10 cellular contexts compared by ENCODE assay signal in genomic region chr11:67416416-67417335, GRCh38. TPM values are rescaled to one million over a fixed set of nuclear protein-coding genes. Genes with fewer than 3 reads are reported as not detected.
DNase-seq lines count a peak whose midpoint lies in the region; FAIRE-seq and TF ChIP-seq lines count a peak whose summit lies in the region.
"Had no signal": no experiment of that assay in that cellular context is flagged by ENCODE, and none has a peak within 500 bp of the region (broad histone marks: within the 10 kb centered on the region; RNA-seq: fewer than 3 reads in every experiment).

No MANE protein-coding gene starts in this region.

- H3K27ac ChIP-seq in skin epidermis (peak overlapping the region in 16 of 21 experiments; percentile 25 to 95 (median 50)), kidney (ENCODE audit: low read depth in 2 of 2, low read length in 2 of 2) (no peak overlapping the region)

- intact Hi-C loops in kidney (cut with DNase I) = no loop called here

- no peak overlapping the region for H3K9ac ChIP-seq in kidney (ENCODE audit: low read length in 2 of 2)

- H3K9me3 ChIP-seq in kidney (ENCODE audit: control insufficient read depth in 1 of 2, low read length in 2 of 2) = no peaks in the 10 kb centered on the region
- H3K9me3 ChIP-seq: Peyer's patch had no signal

- no peak for FAIRE-seq in kidney (lab: Jason Lieb, UNC)
- FAIRE-seq: A204.1 had no signal

- H3K4me3 ChIP-seq in choroid plexus epithelial cell (ENCODE audit: low read depth, low read length) (no peak overlapping the region), skin epidermis (no peak overlapping the region), kidney (ENCODE audit: low read length in 2 of 2) (no peak overlapping the region)

- TF ChIP-seq CTCF in choroid plexus epithelial cell (conservative IDR thresholded peaks at IDR 0.05; ENCODE audit: low read depth, low read length) (no peak), kidney (IDR thresholded peaks at IDR 0.05; ENCODE audit: borderline replicate concordance, extremely low read depth, insufficient read depth) (no peak)

- DNase-seq in DMS 273 (lab: John Stamatoyannopoulos, UW; ENCODE audit: unreplicated experiment) = peak; percentile 66
- no peak for DNase-seq in DMS 273 treated with DMSO at 0.1 percent for 48 hours (lab: John Stamatoyannopoulos, UW)
- DNase-seq in T-helper 22 cell (ENCODE audit: low read depth) = peak; percentile 73
- peak; percentile 53 for DNase-seq in choroid plexus epithelial cell (ENCODE audit: low read depth)
- no peak for DNase-seq in kidney
- DNase-seq in GM19240 (ENCODE audit: insufficient read length, low spot score) = no peak
- DNase-seq in hippocampal formation (lab: John Stamatoyannopoulos, UW) = no peak

- no peaks in the 10 kb centered on the region for H3K36me3 ChIP-seq in kidney (ENCODE audit: control insufficient read depth in 1 of 2, insufficient read depth in 2 of 2, low read length in 2 of 2)
- H3K36me3 ChIP-seq: Peyer's patch had no signal

- peaks cover 11 to 26% of the 10 kb centered on the region in 2 donors for H3K4me1 ChIP-seq in kidney (ENCODE audit: control insufficient read depth in 1 of 2, insufficient read depth in 1 of 2, low read depth in 1 of 2, low read length in 2 of 2)

RNA-seq across cellular contexts. Expression of gene CARNS1, which starts 1.2 kb away (rescaled TPM):
- total RNA-seq in kidney = 1.7 TPM
- 0.80 TPM for polyA plus RNA-seq in kidney (ENCODE audit: insufficient read depth, low read depth, low replicate concordance)

RNA-seq across cellular contexts. Expression of gene RPS6KB2, which starts 11.6 kb away (rescaled TPM):
- 41.3 TPM for total RNA-seq in kidney
- polyA plus RNA-seq in kidney (ENCODE audit: insufficient read depth, low read depth, low replicate concordance) = 45.4 TPM

RNA-seq across cellular contexts. Expression of gene TBC1D10C, which starts 12.8 kb away (rescaled TPM):
- 13.9 TPM for total RNA-seq in kidney
- polyA plus RNA-seq in kidney (ENCODE audit: insufficient read depth, low read depth, low replicate concordance) = 1.7 TPM

RNA-seq across cellular contexts. Expression of gene PPP1CA, which starts 15.0 kb away (rescaled TPM):
- total RNA-seq in kidney = 155 TPM
- polyA plus RNA-seq in kidney (ENCODE audit: insufficient read depth, low read depth, low replicate concordance) = 210 TPM

RNA-seq across cellular contexts. Expression of gene PTPRCAP, which starts 20.8 kb away (rescaled TPM):
- 20.3 TPM for total RNA-seq in kidney
- 4.7 TPM for polyA plus RNA-seq in kidney (ENCODE audit: insufficient read depth, low read depth, low replicate concordance)

Comparison
In these comparisons a context has a peak if more than half of its experiments do, and no peak if none do; other contexts are left out.
1. DNase-seq: peak in DMS 273 (single experiment), T-helper 22 cell (single experiment) and choroid plexus epithelial cell (single experiment); none in DMS 273 treated with DMSO at 0.1 percent for 48 hours (single experiment), kidney (single experiment), GM19240 (single experiment) and hippocampal formation (0 of 2).
2. H3K27ac ChIP-seq: peak in skin epidermis (16 of 21); none in kidney (0 of 2).